39 cellular contexts compared by ENCODE assay signal in genomic region chr6:143174516-143174915, GRCh38.
"Had no signal": no experiment of that assay in that cellular context is flagged by ENCODE, and none has a peak within 500 bp of the region (broad histone marks: within the 10 kb centered on the region; RNA-seq: fewer than 3 reads in every experiment).

No MANE protein-coding gene starts in this region.

- H3K27me3 ChIP-seq: adrenal gland, ascending aorta, body of pancreas, brain microvascular endothelial cell, breast epithelium, cardiac muscle cell had no signal

- H3K4me3 ChIP-seq: adrenal gland, ascending aorta, body of pancreas, breast epithelium, cardiac muscle cell had no signal

- H3K4me1 Mint-ChIP-seq: activated naive CD4-positive, alpha-beta T cell treated with anti-CD3 and anti-CD28 coated beads, Interleukin-2, amount 10 ng/mL, durations not matched to agents 7 days and 5 days; activated naive CD4-positive, alpha-beta T cell treated with anti-CD3 and anti-CD28 coated beads, Interleukin-2, amount 50 U/mL, for 24 hours; activated naive CD8-positive, alpha-beta T cell treated with anti-CD3 and anti-CD28 coated beads for 36 hours; activated naive CD8-positive, alpha-beta T cell treated with anti-CD3 and anti-CD28 coated beads, Interleukin-2, amount 10 ng/mL, durations not matched to agents 7 days and 5 days; activated naive CD8-positive, alpha-beta T cell treated with anti-CD3 and anti-CD28 coated beads, Interleukin-2, amount 50 U/mL, for 24 hours; activated T-helper 17 cell treated with anti-CD3 and anti-CD28 coated beads, Interleukin-2, amount 50 U/mL, for 72 hours; brain; central memory CD8-positive, alpha-beta T cell had no signal

- H3K36me3 ChIP-seq: adrenal gland, brain microvascular endothelial cell, breast epithelium, cardiac muscle cell had no signal

- H3K9me3 ChIP-seq: ascending aorta, body of pancreas had no signal

- H3K27ac ChIP-seq: adrenal gland, ascending aorta, body of pancreas, brain microvascular endothelial cell, breast epithelium, cardiac muscle cell had no signal

- H3K27ac Mint-ChIP-seq: activated naive CD4-positive, alpha-beta T cell treated with anti-CD3 and anti-CD28 coated beads for 36 hours; activated naive CD4-positive, alpha-beta T cell treated with anti-CD3 and anti-CD28 coated beads, Interleukin-2, amount 10 ng/mL, durations not matched to agents 7 days and 5 days; activated naive CD4-positive, alpha-beta T cell treated with anti-CD3 and anti-CD28 coated beads, Interleukin-2, amount 50 U/mL, for 24 hours; activated naive CD4-positive, alpha-beta T cell treated with anti-CD3 and anti-CD28 coated beads, Interleukin-2, amount 50 U/mL, for 72 hours; activated naive CD8-positive, alpha-beta T cell; activated naive CD8-positive, alpha-beta T cell treated with anti-CD3 and anti-CD28 coated beads for 36 hours; activated naive CD8-positive, alpha-beta T cell treated with anti-CD3 and anti-CD28 coated beads, Interleukin-2, amount 10 ng/mL, durations not matched to agents 7 days and 5 days; activated naive CD8-positive, alpha-beta T cell treated with anti-CD3 and anti-CD28 coated beads, Interleukin-2, amount 50 U/mL, for 24 hours; activated T-cell treated with anti-CD3 and anti-CD28 coated beads, Interleukin-2, amount 50 U/mL, for 24 hours; activated T-cell treated with anti-CD3 and anti-CD28 coated beads, Interleukin-2, amount 50 U/mL, for 72 hours; activated T-helper 1 cell treated with anti-CD3 and anti-CD28 coated beads, Interleukin-12 subunit alpha, Interleukin-12 subunit beta, Interleukin-2, Interleukin-4 antibody, amounts not matched to agents 30 ng/mL and 10 ng/mL and 1 ng/mL, durations not matched to agents 14 hours and 24 hours and 36 hours; activated T-helper 17 cell treated with anti-CD3 and anti-CD28 coated beads, Interleukin-2, amount 50 U/mL, for 72 hours; activated T-helper 2 cell treated with anti-CD3 and anti-CD28 coated beads, Interferon-gamma antibody, Interleukin-2, Interleukin-4, amounts not matched to agents 10 μg/mL and 5 μg/mL and 100 μg/mL, durations not matched to agents 14 hours and 24 hours and 36 hours; brain had no signal

- H3K4me3 Mint-ChIP-seq: activated naive CD4-positive, alpha-beta T cell treated with anti-CD3 and anti-CD28 coated beads for 36 hours; activated naive CD4-positive, alpha-beta T cell treated with anti-CD3 and anti-CD28 coated beads, Interleukin-2, amount 10 ng/mL, durations not matched to agents 7 days and 5 days; activated naive CD4-positive, alpha-beta T cell treated with anti-CD3 and anti-CD28 coated beads, Interleukin-2, amount 50 U/mL, for 24 hours; activated naive CD8-positive, alpha-beta T cell; activated naive CD8-positive, alpha-beta T cell treated with anti-CD3 and anti-CD28 coated beads for 36 hours; activated naive CD8-positive, alpha-beta T cell treated with anti-CD3 and anti-CD28 coated beads, Interleukin-2, amount 10 ng/mL, durations not matched to agents 7 days and 5 days; activated naive CD8-positive, alpha-beta T cell treated with anti-CD3 and anti-CD28 coated beads, Interleukin-2, amount 50 U/mL, for 24 hours; activated T-cell treated with anti-CD3 and anti-CD28 coated beads, Interleukin-2, amount 50 U/mL, for 24 hours; activated T-cell treated with anti-CD3 and anti-CD28 coated beads, Interleukin-2, amount 50 U/mL, for 4 hours; activated T-cell treated with anti-CD3 and anti-CD28 coated beads, Interleukin-2, amount 50 U/mL, for 72 hours; activated T-helper 1 cell treated with anti-CD3 and anti-CD28 coated beads, Interleukin-12 subunit alpha, Interleukin-12 subunit beta, Interleukin-2, Interleukin-4 antibody, amounts not matched to agents 30 ng/mL and 10 ng/mL and 1 ng/mL, durations not matched to agents 14 hours and 24 hours and 36 hours; activated T-helper 17 cell treated with anti-CD3 and anti-CD28 coated beads, Interleukin-2, amount 50 U/mL, for 72 hours; brain; central memory CD8-positive, alpha-beta T cell had no signal

- DNase-seq: activated effector memory CD4-positive, alpha-beta T cell treated with anti-CD3 and anti-CD28 coated beads, Interleukin-2, amount 50 U/mL, for 16 hours; activated effector memory CD4-positive, alpha-beta T cell treated with Interleukin-2 at 50 U/mL for 16 hours; activated gamma-delta T cell; activated gamma-delta T cell treated with Interleukin-2 at 50 U/mL for 16 hours; activated naive CD4-positive, alpha-beta T cell; activated naive CD4-positive, alpha-beta T cell treated with anti-CD3 and anti-CD28 coated beads for 36 hours; activated naive CD4-positive, alpha-beta T cell treated with anti-CD3 and anti-CD28 coated beads, Interleukin-2, amount 10 ng/mL, durations not matched to agents 7 days and 5 days; activated naive CD4-positive, alpha-beta T cell treated with anti-CD3 and anti-CD28 coated beads, Interleukin-2, amount 50 U/mL, for 16 hours; activated naive CD4-positive, alpha-beta T cell treated with Interleukin-2 at 50 U/mL for 16 hours; activated naive CD8-positive, alpha-beta T cell treated with anti-CD3 and anti-CD28 coated beads for 36 hours; activated naive CD8-positive, alpha-beta T cell treated with anti-CD3 and anti-CD28 coated beads, Interleukin-2, amount 10 ng/mL, durations not matched to agents 7 days and 5 days; activated naive CD8-positive, alpha-beta T cell treated with anti-CD3 and anti-CD28 coated beads, Interleukin-2, amount 50 U/mL, for 24 hours; activated T-cell treated with anti-CD3 and anti-CD28 coated beads, Interleukin-2, amount 50 U/mL, for 1 hour; activated T-cell treated with anti-CD3 and anti-CD28 coated beads, Interleukin-2, amount 50 U/mL, for 24 hours; activated T-cell treated with anti-CD3 and anti-CD28 coated beads, Interleukin-2, amount 50 U/mL, for 4 hours; activated T-cell treated with anti-CD3 and anti-CD28 coated beads, Interleukin-2, amount 50 U/mL, for 48 hours; activated T-cell treated with anti-CD3 and anti-CD28 coated beads, Interleukin-2, amount 50 U/mL, for 72 hours; adrenal gland; amniotic stem cell; amygdala; anterior cingulate cortex; aorta; body of pancreas; brain microvascular endothelial cell; caudate nucleus; central memory CD4-positive, alpha-beta T cell; cerebellar nuclear complex had no signal

- ATAC-seq: activated naive CD4-positive, alpha-beta T cell treated with anti-CD3 and anti-CD28 coated beads, Interleukin-2, amount 50 U/mL, for 72 hours; activated naive CD8-positive, alpha-beta T cell treated with anti-CD3 and anti-CD28 coated beads, Interleukin-2, amount 50 U/mL, for 24 hours; activated T-cell treated with anti-CD3 and anti-CD28 coated beads, Interleukin-2, amount 50 U/mL, for 4 hours; activated T-cell treated with anti-CD3 and anti-CD28 coated beads, Interleukin-2, amount 50 U/mL, for 72 hours; activated T-helper 17 cell treated with anti-CD3 and anti-CD28 coated beads, Interleukin-2, amount 50 U/mL, for 72 hours; body of pancreas had no signal

- FAIRE-seq: bronchial epithelial cell had no signal

- H3K27me3 Mint-ChIP-seq: activated naive CD4-positive, alpha-beta T cell treated with anti-CD3 and anti-CD28 coated beads, Interleukin-2, amount 10 ng/mL, durations not matched to agents 7 days and 5 days; activated naive CD4-positive, alpha-beta T cell treated with anti-CD3 and anti-CD28 coated beads, Interleukin-2, amount 50 U/mL, for 24 hours; activated naive CD8-positive, alpha-beta T cell; activated naive CD8-positive, alpha-beta T cell treated with anti-CD3 and anti-CD28 coated beads for 36 hours; activated naive CD8-positive, alpha-beta T cell treated with anti-CD3 and anti-CD28 coated beads, Interleukin-2, amount 10 ng/mL, durations not matched to agents 7 days and 5 days; activated naive CD8-positive, alpha-beta T cell treated with anti-CD3 and anti-CD28 coated beads, Interleukin-2, amount 50 U/mL, for 24 hours; activated T-cell treated with anti-CD3 and anti-CD28 coated beads, Interleukin-2, amount 50 U/mL, for 24 hours; activated T-helper 17 cell treated with anti-CD3 and anti-CD28 coated beads, Interleukin-2, amount 50 U/mL, for 72 hours; brain; central memory CD8-positive, alpha-beta T cell had no signal

- H3K4me1 ChIP-seq: adrenal gland, ascending aorta, body of pancreas, breast epithelium had no signal
